1 cellular context compared by ENCODE assay signal in genomic region chr22:18090286-18090685, GRCh38.
TF ChIP-seq lines count a peak whose summit lies in the region.

No MANE protein-coding gene starts in this region.

TF ChIP-seq in GM12878, 131 proteins besides CTCF, POLR2A, EP300 and RAD21:
- TF ChIP-seq CHD2 (IDR thresholded peaks at IDR 0.05; ENCODE audit: borderline replicate concordance, low read depth, low read length) (no peak), SIX5 (IDR thresholded peaks at IDR 0.05; ENCODE audit: low read depth, low read length, severe bottlenecking) (no peak), SMAD1 (IDR thresholded peaks at IDR 0.05; ENCODE audit: low read depth, partially characterized antibody) (no peak), JUND (IDR thresholded peaks at IDR 0.05; ENCODE audit: low read depth, low read length) (no peak), HCFC1 (IDR thresholded peaks at IDR 0.05; ENCODE audit: low read length) (no peak), ZBTB11 (CRISPR knock-in tag; IDR thresholded peaks at IDR 0.05) (no peak)
